In genomic region chr2:121530563-121531334, GRCh38 we compare ENCODE assay signal across 8 cellular contexts. TPM values are rescaled to one million over a fixed set of nuclear protein-coding genes. Genes with fewer than 3 reads are reported as not detected.
A peak's percentile ranks its signal among the peaks of the same experiment; 100 is the strongest.
DNase-seq lines count a peak whose midpoint lies in the region; ATAC-seq and TF ChIP-seq lines count a peak whose summit lies in the region.

TSS of gene RNU4ATAC (plus strand) at chr2:121530880.

- no peaks in the 10 kb centered on the region; the same call in 1 of the 2 replicates for H3K36me3 ChIP-seq in BE2C

- no peaks in the 10 kb centered on the region for H3K4me1 ChIP-seq in BE2C

- peak within 1 kb of the TSS; percentile 83 to 91 for H3K27ac ChIP-seq in coronary artery

- H3K27me3 ChIP-seq in BE2C, result no peaks in the 10 kb centered on the region

- peak within 1 kb of the TSS; percentile 80 for H3K4me3 ChIP-seq in BE2C (ENCODE audit: low read depth, low read length)
- peak within 1 kb of the TSS; percentile 83 for H3K4me3 ChIP-seq in coronary artery

- no peaks in the 10 kb centered on the region for H3K9me3 ChIP-seq in BE2C

- TF ChIP-seq CTCF in BE2C (IDR thresholded peaks at IDR 0.05; ENCODE audit: low read depth, low read length), result peak; percentile 49
- peak; percentile 46 for TF ChIP-seq CTCF in coronary artery (IDR thresholded peaks at IDR 0.05)

- ATAC-seq in HG03432 (IDR thresholded peaks at IDR 0.05; ENCODE audit: unreplicated experiment), result peak; percentile 79

- peak; percentile 98 for TF ChIP-seq POLR2A in GM19099 (IDR thresholded peaks at IDR 0.05; ENCODE audit: extremely low read depth, insufficient read length, low read depth)

- DNase-seq in BE2C (peak; percentile 75), NCI-H510A treated with DMSO at 0.1 percent for 48 hours (lab: John Stamatoyannopoulos, UW) (peak; percentile 93), coronary artery (ENCODE audit: low spot score) (peak; percentile 89), left kidney (ENCODE audit: low read depth, low spot score) (peak; percentile 97)
- peak; percentile 83 to 86 for DNase-seq in activated CD4-positive, alpha-beta T cell treated with anti-CD3 and anti-CD28 coated beads for 4 hours
- DNase-seq in stimulated activated CD4-positive, alpha-beta T cell treated with anti-CD3 and anti-CD28 coated beads, Interleukin-2, amount 100 ng/mL, for 24 hours, result peak; percentile 87

RNA-seq across cellular contexts. Expression of gene RNU4ATAC, which starts in this region (rescaled TPM):
- 9.3 TPM for polyA plus RNA-seq in BE2C (2012; ENCODE audit: insufficient read depth, insufficient read length, low read depth)

Comparison
In these comparisons a context has a peak if more than half of its experiments do, and no peak if none do; other contexts are left out.
1. Peak in every context shown above with its lines: DNase-seq, ATAC-seq, H3K4me3 ChIP-seq and H3K27ac ChIP-seq.